ENCODE assay signal across 26 cellular contexts in the genomic region with DNA sequence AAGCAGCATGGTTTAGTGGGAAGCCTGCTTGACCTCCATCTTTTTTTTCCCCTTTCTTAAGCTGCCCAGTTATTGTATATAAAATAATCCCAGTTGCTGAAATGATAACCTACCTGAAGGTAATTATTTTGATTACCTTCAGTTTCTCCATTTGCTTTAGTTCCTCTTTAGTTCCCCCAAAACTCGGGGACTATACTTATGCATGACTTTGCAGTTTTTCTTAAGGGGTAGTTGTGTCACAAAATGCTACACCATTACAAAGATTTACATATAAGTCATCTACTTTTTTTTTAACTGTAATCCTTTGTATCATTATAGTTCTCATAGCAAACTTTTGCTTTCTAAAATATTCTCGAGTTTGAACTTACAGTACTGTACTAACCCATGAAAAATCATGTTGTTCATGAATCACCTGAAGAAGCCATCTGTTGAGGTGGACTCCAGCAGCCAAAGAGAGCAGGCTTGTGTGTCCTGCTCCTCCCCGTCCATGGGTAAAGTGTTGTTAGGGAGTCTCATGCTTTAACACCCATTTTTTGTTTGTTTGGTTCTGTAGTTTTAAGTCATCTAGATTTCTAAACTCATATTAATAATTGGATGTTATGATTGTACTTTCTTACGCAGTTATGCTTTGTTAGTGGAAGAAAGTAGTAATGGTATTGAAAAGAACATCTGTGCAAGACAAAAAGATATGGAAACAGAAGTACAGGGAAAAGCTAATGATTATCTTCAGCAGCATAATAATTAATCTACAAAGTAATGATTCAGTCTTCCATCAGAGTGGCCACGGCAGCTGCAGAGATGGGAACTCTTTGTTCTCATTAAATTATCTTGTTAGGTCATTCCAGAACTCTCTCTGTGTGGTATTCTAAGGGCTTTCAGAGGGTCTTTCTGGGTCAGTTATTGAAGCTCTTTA.
"Had no signal": no experiment of that assay in that cellular context is flagged by ENCODE, and none has a peak within 500 bp of the region (broad histone marks: within the 10 kb centered on the region; RNA-seq: fewer than 3 reads in every experiment).

No MANE protein-coding gene starts in this region.

- H3K27ac Mint-ChIP-seq: activated B cell treated with CpG ODN at 0.5 μM for 24 hours; activated CD4-positive, alpha-beta T cell treated with anti-CD3 and anti-CD28 coated beads for 36 hours; activated naive CD4-positive, alpha-beta T cell treated with anti-CD3 and anti-CD28 coated beads for 36 hours; activated naive CD8-positive, alpha-beta T cell treated with anti-CD3 and anti-CD28 coated beads, Interleukin-2, amount 10 ng/mL, durations not matched to agents 7 days and 5 days; activated T-cell treated with anti-CD3 and anti-CD28 coated beads, Interleukin-2, amount 50 U/mL, for 72 hours; mesothelial cell of epicardium; naive thymus-derived CD8-positive, alpha-beta T cell; stimulated activated memory B cell treated with anti-CD40 and anti-IgM and Interleukin-4, amounts not matched to agents 10 μg/mL and 1 μg/mL and 100 μg/mL, for 72 hours had no signal

- H3K4me1 ChIP-seq: colonic mucosa, esophagus squamous epithelium, gastrocnemius medialis, left ventricle myocardium inferior, prostate gland, transverse colon had no signal

- H3K4me1 Mint-ChIP-seq: activated B cell treated with CpG ODN at 0.5 μM for 24 hours; stimulated activated memory B cell treated with anti-CD40 and anti-IgM and Interleukin-4, amounts not matched to agents 10 μg/mL and 1 μg/mL and 100 μg/mL, for 72 hours had no signal

- FAIRE-seq: keratinocyte, small intestine, urothelium cell line had no signal

- H3K4me3 Mint-ChIP-seq: activated B cell treated with CpG ODN at 0.5 μM for 24 hours; activated CD4-positive, alpha-beta T cell treated with anti-CD3 and anti-CD28 coated beads for 36 hours; activated naive CD4-positive, alpha-beta T cell treated with anti-CD3 and anti-CD28 coated beads for 36 hours; activated naive CD8-positive, alpha-beta T cell treated with anti-CD3 and anti-CD28 coated beads, Interleukin-2, amount 10 ng/mL, durations not matched to agents 7 days and 5 days; activated T-cell treated with anti-CD3 and anti-CD28 coated beads, Interleukin-2, amount 50 U/mL, for 72 hours; mesothelial cell of epicardium; naive thymus-derived CD8-positive, alpha-beta T cell; stimulated activated memory B cell treated with anti-CD40 and anti-IgM and Interleukin-4, amounts not matched to agents 10 μg/mL and 1 μg/mL and 100 μg/mL, for 72 hours had no signal

- H3K9me3 Mint-ChIP-seq: activated B cell treated with CpG ODN at 0.5 μM for 24 hours; activated naive CD4-positive, alpha-beta T cell treated with anti-CD3 and anti-CD28 coated beads for 36 hours; activated naive CD8-positive, alpha-beta T cell treated with anti-CD3 and anti-CD28 coated beads, Interleukin-2, amount 10 ng/mL, durations not matched to agents 7 days and 5 days; activated T-cell treated with anti-CD3 and anti-CD28 coated beads, Interleukin-2, amount 50 U/mL, for 72 hours; mesothelial cell of epicardium; naive thymus-derived CD8-positive, alpha-beta T cell; stimulated activated memory B cell treated with anti-CD40 and anti-IgM and Interleukin-4, amounts not matched to agents 10 μg/mL and 1 μg/mL and 100 μg/mL, for 72 hours had no signal

- H3K27me3 ChIP-seq: colonic mucosa, dorsolateral prefrontal cortex, esophagus squamous epithelium, gastrocnemius medialis, heart left ventricle, ovary, transverse colon had no signal

- H3K27me3 Mint-ChIP-seq: activated B cell treated with CpG ODN at 0.5 μM for 24 hours; activated CD4-positive, alpha-beta T cell treated with anti-CD3 and anti-CD28 coated beads for 36 hours; activated naive CD8-positive, alpha-beta T cell treated with anti-CD3 and anti-CD28 coated beads, Interleukin-2, amount 10 ng/mL, durations not matched to agents 7 days and 5 days; naive thymus-derived CD8-positive, alpha-beta T cell; stimulated activated memory B cell treated with anti-CD40 and anti-IgM and Interleukin-4, amounts not matched to agents 10 μg/mL and 1 μg/mL and 100 μg/mL, for 72 hours had no signal

- H3K27ac ChIP-seq: colonic mucosa, esophagus squamous epithelium, heart left ventricle, left ventricle myocardium inferior, ovary, prostate gland, transverse colon had no signal

- H3K36me3 ChIP-seq: colonic mucosa, ovary had no signal

- DNase-seq: activated B cell treated with CpG ODN at 0.5 μM for 24 hours; activated CD4-positive, alpha-beta T cell treated with anti-CD3 and anti-CD28 coated beads for 36 hours; activated CD4-positive, alpha-beta T cell treated with anti-CD3 and anti-CD28 coated beads, Interleukin-2, amount 50 U/mL, for 4 hours; activated effector memory CD4-positive, alpha-beta T cell treated with Interleukin-2 at 50 U/mL for 16 hours; activated naive CD4-positive, alpha-beta T cell treated with anti-CD3 and anti-CD28 coated beads for 36 hours; activated naive CD8-positive, alpha-beta T cell treated with anti-CD3 and anti-CD28 coated beads, Interleukin-2, amount 10 ng/mL, durations not matched to agents 7 days and 5 days; activated T-cell treated with anti-CD3 and anti-CD28 coated beads, Interleukin-2, amount 50 U/mL, for 72 hours; amniotic stem cell; colonic mucosa; dorsolateral prefrontal cortex; esophagus squamous epithelium; gastrocnemius medialis; heart left ventricle; left ventricle myocardium inferior; naive thymus-derived CD8-positive, alpha-beta T cell; ovary; right cardiac atrium; small intestine; stimulated activated CD4-positive, alpha-beta T cell treated with anti-CD3 and anti-CD28 coated beads, Interleukin-15, amount 100 ng/mL, for 24 hours; T-helper 9 cell; transverse colon had no signal

- H3K9me3 ChIP-seq: colonic mucosa, esophagus squamous epithelium, gastrocnemius medialis, heart left ventricle, left ventricle myocardium inferior, ovary, prostate gland, transverse colon had no signal

- H3K4me3 ChIP-seq: colonic mucosa, dorsolateral prefrontal cortex, esophagus squamous epithelium, gastrocnemius medialis, heart left ventricle, left ventricle myocardium inferior, ovary, prostate gland, transverse colon had no signal

- ATAC-seq: activated CD4-positive, alpha-beta T cell treated with anti-CD3 and anti-CD28 coated beads for 36 hours; activated T-cell treated with anti-CD3 and anti-CD28 coated beads, Interleukin-2, amount 50 U/mL, for 72 hours; gastrocnemius medialis; heart left ventricle; naive thymus-derived CD8-positive, alpha-beta T cell; right cardiac atrium; stimulated activated memory B cell treated with anti-CD40 and anti-IgM and Interleukin-4, amounts not matched to agents 10 μg/mL and 1 μg/mL and 100 μg/mL, for 72 hours had no signal
